1 cellular context compared by ENCODE assay signal in genomic region chr18:23384778-23385736, GRCh38.
TF ChIP-seq lines count a peak whose summit lies in the region.

No MANE protein-coding gene starts in this region.

TF ChIP-seq in HepG2, 621 proteins besides CTCF, POLR2A, EP300 and RAD21 (continued from another document):
- TF ChIP-seq, protein P1, sequence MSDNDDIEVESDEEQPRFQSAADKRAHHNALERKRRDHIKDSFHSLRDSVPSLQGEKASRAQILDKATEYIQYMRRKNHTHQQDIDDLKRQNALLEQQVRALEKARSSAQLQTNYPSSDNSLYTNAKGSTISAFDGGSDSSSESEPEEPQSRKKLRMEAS (IDR thresholded peaks at IDR 0.05), result peak; percentile 55
- peak; percentile 98 for TF ChIP-seq FOXA3 (CRISPR knock-in tag; IDR thresholded peaks at IDR 0.05)
- 0 out of 2 replicates have a peak, but pooled peaks have one; percentile 24 for TF ChIP-seq ZFP36L1 (CRISPR knock-in tag; IDR thresholded peaks at IDR 0.05)
- TF ChIP-seq, protein P2, sequence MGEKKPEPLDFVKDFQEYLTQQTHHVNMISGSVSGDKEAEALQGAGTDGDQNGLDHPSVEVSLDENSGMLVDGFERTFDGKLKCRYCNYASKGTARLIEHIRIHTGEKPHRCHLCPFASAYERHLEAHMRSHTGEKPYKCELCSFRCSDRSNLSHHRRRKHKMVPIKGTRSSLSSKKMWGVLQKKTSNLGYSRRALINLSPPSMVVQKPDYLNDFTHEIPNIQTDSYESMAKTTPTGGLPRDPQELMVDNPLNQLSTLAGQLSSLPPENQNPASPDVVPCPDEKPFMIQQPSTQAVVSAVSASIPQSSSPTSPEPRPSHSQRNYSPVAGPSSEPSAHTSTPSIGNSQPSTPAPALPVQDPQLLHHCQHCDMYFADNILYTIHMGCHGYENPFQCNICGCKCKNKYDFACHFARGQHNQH (CRISPR knock-in tag; IDR thresholded peaks at IDR 0.05), result peak; percentile 79; the same call in 1 of the 2 replicates
- TF ChIP-seq ERF (CRISPR knock-in tag; IDR thresholded peaks at IDR 0.05), result peak; percentile 72; the same call in 1 of the 2 replicates
- TF ChIP-seq, protein P3, sequence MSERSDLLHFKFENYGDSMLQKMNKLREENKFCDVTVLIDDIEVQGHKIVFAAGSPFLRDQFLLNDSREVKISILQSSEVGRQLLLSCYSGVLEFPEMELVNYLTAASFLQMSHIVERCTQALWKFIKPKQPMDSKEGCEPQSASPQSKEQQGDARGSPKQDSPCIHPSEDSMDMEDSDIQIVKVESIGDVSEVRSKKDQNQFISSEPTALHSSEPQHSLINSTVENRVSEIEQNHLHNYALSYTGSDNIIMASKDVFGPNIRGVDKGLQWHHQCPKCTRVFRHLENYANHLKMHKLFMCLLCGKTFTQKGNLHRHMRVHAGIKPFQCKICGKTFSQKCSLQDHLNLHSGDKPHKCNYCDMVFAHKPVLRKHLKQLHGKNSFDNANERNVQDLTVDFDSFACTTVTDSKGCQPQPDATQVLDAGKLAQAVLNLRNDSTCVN (CRISPR knock-in tag; IDR thresholded peaks at IDR 0.05; ENCODE audit: borderline replicate concordance), result no peak
- TF ChIP-seq ZNF124 (CRISPR knock-in tag; IDR thresholded peaks at IDR 0.05), result no peak
- peak; percentile 99 for TF ChIP-seq ZNF564 (CRISPR knock-in tag; IDR thresholded peaks at IDR 0.05)
- no peak for TF ChIP-seq PHF8 (CRISPR knock-in tag; IDR thresholded peaks at IDR 0.05)
- TF ChIP-seq, protein P4, sequence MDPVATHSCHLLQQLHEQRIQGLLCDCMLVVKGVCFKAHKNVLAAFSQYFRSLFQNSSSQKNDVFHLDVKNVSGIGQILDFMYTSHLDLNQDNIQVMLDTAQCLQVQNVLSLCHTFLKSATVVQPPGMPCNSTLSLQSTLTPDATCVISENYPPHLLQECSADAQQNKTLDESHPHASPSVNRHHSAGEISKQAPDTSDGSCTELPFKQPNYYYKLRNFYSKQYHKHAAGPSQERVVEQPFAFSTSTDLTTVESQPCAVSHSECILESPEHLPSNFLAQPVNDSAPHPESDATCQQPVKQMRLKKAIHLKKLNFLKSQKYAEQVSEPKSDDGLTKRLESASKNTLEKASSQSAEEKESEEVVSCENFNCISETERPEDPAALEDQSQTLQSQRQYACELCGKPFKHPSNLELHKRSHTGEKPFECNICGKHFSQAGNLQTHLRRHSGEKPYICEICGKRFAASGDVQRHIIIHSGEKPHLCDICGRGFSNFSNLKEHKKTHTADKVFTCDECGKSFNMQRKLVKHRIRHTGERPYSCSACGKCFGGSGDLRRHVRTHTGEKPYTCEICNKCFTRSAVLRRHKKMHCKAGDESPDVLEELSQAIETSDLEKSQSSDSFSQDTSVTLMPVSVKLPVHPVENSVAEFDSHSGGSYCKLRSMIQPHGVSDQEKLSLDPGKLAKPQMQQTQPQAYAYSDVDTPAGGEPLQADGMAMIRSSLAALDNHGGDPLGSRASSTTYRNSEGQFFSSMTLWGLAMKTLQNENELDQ (CRISPR knock-in tag; IDR thresholded peaks at IDR 0.05; ENCODE audit: borderline replicate concordance), result no peak
- TF ChIP-seq ZNF251 (CRISPR knock-in tag; IDR thresholded peaks at IDR 0.05), result no peak
- peak; percentile 86 for TF ChIP-seq POGZ (CRISPR knock-in tag; IDR thresholded peaks at IDR 0.05)
- peak; percentile 74; the same call in 1 of the 2 replicates for TF ChIP-seq FOSL2 (CRISPR knock-in tag; IDR thresholded peaks at IDR 0.05)
- TF ChIP-seq BCL3 (CRISPR knock-in tag; IDR thresholded peaks at IDR 0.05), result no peak
- peak; percentile 48 for TF ChIP-seq TCF7 (IDR thresholded peaks at IDR 0.05; ENCODE audit: low read depth)
- no peak for TF ChIP-seq CBX2 (IDR thresholded peaks at IDR 0.05; ENCODE audit: low read depth, low read length)
- TF ChIP-seq CBX2 (CRISPR knock-in tag; IDR thresholded peaks at IDR 0.05; ENCODE audit: low read depth), result no peak
- TF ChIP-seq MTF1 (CRISPR knock-in tag; IDR thresholded peaks at IDR 0.05), result no peak
- no peak for TF ChIP-seq RFXANK (CRISPR knock-in tag; IDR thresholded peaks at IDR 0.05)
- TF ChIP-seq ZNF740 (CRISPR knock-in tag; IDR thresholded peaks at IDR 0.05), result no peak
- TF ChIP-seq ZNF3 (CRISPR knock-in tag; IDR thresholded peaks at IDR 0.05), result peak; percentile 98
- TF ChIP-seq SRF (IDR thresholded peaks at IDR 0.05; ENCODE audit: low read depth, low read length), result no peak
- TF ChIP-seq JDP2 (CRISPR knock-in tag; IDR thresholded peaks at IDR 0.05; ENCODE audit: borderline replicate concordance), result no peak
- peak; percentile 73; the same call in 1 of the 2 replicates for TF ChIP-seq ZBTB20 (CRISPR knock-in tag; IDR thresholded peaks at IDR 0.05; ENCODE audit: borderline replicate concordance, low read depth)
- TF ChIP-seq ZMYM2 (CRISPR knock-in tag; IDR thresholded peaks at IDR 0.05), result peak; percentile 73; the same call in 1 of the 2 replicates
- TF ChIP-seq POLR2G (IDR thresholded peaks at IDR 0.05; ENCODE audit: low read depth, low read length), result 0 out of 2 replicates have a peak, but pooled peaks have one; percentile 41
- TF ChIP-seq HDAC1 (CRISPR knock-in tag; IDR thresholded peaks at IDR 0.05), result peak; percentile 84
- no peak for TF ChIP-seq ATF7 (IDR thresholded peaks at IDR 0.05)
- TF ChIP-seq ATF7 (CRISPR knock-in tag; IDR thresholded peaks at IDR 0.05), result no peak
- peak; percentile 91 for TF ChIP-seq GATAD2A (CRISPR knock-in tag; IDR thresholded peaks at IDR 0.05)
- no peak for TF ChIP-seq PCBP1 (IDR thresholded peaks at IDR 0.05; ENCODE audit: borderline replicate concordance, low read depth, low read length)
- TF ChIP-seq, protein P5, sequence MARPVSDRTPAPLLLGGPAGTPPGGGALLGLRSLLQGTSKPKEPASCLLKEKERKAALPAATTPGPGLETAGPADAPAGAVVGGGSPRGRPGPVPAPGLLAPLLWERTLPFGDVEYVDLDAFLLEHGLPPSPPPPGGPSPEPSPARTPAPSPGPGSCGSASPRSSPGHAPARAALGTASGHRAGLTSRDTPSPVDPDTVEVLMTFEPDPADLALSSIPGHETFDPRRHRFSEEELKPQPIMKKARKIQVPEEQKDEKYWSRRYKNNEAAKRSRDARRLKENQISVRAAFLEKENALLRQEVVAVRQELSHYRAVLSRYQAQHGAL (CRISPR knock-in tag; IDR thresholded peaks at IDR 0.05; ENCODE audit: not compliant biosample characterization), result no peak
- no peak for TF ChIP-seq PHF5A (CRISPR knock-in tag; IDR thresholded peaks at IDR 0.05; ENCODE audit: low read depth, unreplicated experiment)
- TF ChIP-seq MEF2D (CRISPR knock-in tag; IDR thresholded peaks at IDR 0.05), result peak; percentile 73; the same call in 1 of the 2 replicates
- peak; percentile 94 for TF ChIP-seq ELF3 (CRISPR knock-in tag; IDR thresholded peaks at IDR 0.05)
- peak; percentile 78 for TF ChIP-seq HNF4G (IDR thresholded peaks at IDR 0.05; ENCODE audit: borderline replicate concordance, low read depth, low read length)
- peak; percentile 82; the same call in 1 of the 2 replicates for TF ChIP-seq HNF4G (CRISPR knock-in tag; IDR thresholded peaks at IDR 0.05; ENCODE audit: borderline replicate concordance, low read depth)
- no peak for TF ChIP-seq DR1 (CRISPR knock-in tag; IDR thresholded peaks at IDR 0.05)
- TF ChIP-seq SMARCE1 (IDR thresholded peaks at IDR 0.05; ENCODE audit: borderline replicate concordance), result no peak
- no peak for TF ChIP-seq ZNF512 (CRISPR knock-in tag; IDR thresholded peaks at IDR 0.05)
- TF ChIP-seq AKAP8 (CRISPR knock-in tag; IDR thresholded peaks at IDR 0.05), result no peak
- TF ChIP-seq SALL2 (CRISPR knock-in tag; IDR thresholded peaks at IDR 0.05), result no peak
- TF ChIP-seq, protein P6, sequence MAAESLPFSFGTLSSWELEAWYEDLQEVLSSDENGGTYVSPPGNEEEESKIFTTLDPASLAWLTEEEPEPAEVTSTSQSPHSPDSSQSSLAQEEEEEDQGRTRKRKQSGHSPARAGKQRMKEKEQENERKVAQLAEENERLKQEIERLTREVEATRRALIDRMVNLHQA (CRISPR knock-in tag; IDR thresholded peaks at IDR 0.05), result no peak
- 0 out of 2 replicates have a peak, but pooled peaks have one; percentile 50 for TF ChIP-seq ZNF891 (CRISPR knock-in tag; IDR thresholded peaks at IDR 0.05)
- peak; percentile 93 for TF ChIP-seq ZBTB7B (CRISPR knock-in tag; IDR thresholded peaks at IDR 0.05)
- TF ChIP-seq ZNF101 (CRISPR knock-in tag; IDR thresholded peaks at IDR 0.05; ENCODE audit: borderline replicate concordance, low read depth), result no peak
- TF ChIP-seq SIX1 (CRISPR knock-in tag; IDR thresholded peaks at IDR 0.05; ENCODE audit: borderline replicate concordance), result peak; percentile 29; the same call in 1 of the 2 replicates
- TF ChIP-seq DNMT3B (CRISPR knock-in tag; conservative IDR thresholded peaks at IDR 0.05), result 0 out of 2 replicates have a peak, but pooled peaks have one; percentile 33
- peak; percentile 45; the same call in 1 of the 2 replicates for TF ChIP-seq KDM1A (CRISPR knock-in tag; IDR thresholded peaks at IDR 0.05)
- no peak for TF ChIP-seq FIP1L1 (IDR thresholded peaks at IDR 0.05; ENCODE audit: borderline replicate concordance, insufficient read depth, low read depth, low read length)
- TF ChIP-seq ARNT2 (CRISPR knock-in tag; IDR thresholded peaks at IDR 0.05; ENCODE audit: low read depth), result no peak
- TF ChIP-seq, protein P7, sequence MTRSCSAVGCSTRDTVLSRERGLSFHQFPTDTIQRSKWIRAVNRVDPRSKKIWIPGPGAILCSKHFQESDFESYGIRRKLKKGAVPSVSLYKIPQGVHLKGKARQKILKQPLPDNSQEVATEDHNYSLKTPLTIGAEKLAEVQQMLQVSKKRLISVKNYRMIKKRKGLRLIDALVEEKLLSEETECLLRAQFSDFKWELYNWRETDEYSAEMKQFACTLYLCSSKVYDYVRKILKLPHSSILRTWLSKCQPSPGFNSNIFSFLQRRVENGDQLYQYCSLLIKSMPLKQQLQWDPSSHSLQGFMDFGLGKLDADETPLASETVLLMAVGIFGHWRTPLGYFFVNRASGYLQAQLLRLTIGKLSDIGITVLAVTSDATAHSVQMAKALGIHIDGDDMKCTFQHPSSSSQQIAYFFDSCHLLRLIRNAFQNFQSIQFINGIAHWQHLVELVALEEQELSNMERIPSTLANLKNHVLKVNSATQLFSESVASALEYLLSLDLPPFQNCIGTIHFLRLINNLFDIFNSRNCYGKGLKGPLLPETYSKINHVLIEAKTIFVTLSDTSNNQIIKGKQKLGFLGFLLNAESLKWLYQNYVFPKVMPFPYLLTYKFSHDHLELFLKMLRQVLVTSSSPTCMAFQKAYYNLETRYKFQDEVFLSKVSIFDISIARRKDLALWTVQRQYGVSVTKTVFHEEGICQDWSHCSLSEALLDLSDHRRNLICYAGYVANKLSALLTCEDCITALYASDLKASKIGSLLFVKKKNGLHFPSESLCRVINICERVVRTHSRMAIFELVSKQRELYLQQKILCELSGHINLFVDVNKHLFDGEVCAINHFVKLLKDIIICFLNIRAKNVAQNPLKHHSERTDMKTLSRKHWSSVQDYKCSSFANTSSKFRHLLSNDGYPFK (CRISPR knock-in tag; IDR thresholded peaks at IDR 0.05; ENCODE audit: borderline replicate concordance), result peak; percentile 28; the same call in 1 of the 2 replicates
